12 cellular contexts compared by ENCODE assay signal in genomic region chr11:7485136-7485853, GRCh38. TPM values are rescaled to one million over a fixed set of nuclear protein-coding genes. Genes with fewer than 3 reads are reported as not detected.
DNase-seq lines count a peak whose midpoint lies in the region; ATAC-seq and TF ChIP-seq lines count a peak whose summit lies in the region.
"Had no signal": no experiment of that assay in that cellular context is flagged by ENCODE, and none has a peak within 500 bp of the region (broad histone marks: within the 10 kb centered on the region; RNA-seq: fewer than 3 reads in every experiment).

Gene OLFML1 (plus strand): TSS chr11:7485506. CDS start chr11:7485876, 370 bp downstream.

- in situ Hi-C loops in brain microvascular endothelial cell (cut with HindIII; ENCODE audit: low pct_ligation_motif_present, low sequenced_read_pairs): no loop called here

- intact Hi-C loops in body of pancreas (cut with DNase I): no loop called here
- intact Hi-C loops in left cardiac atrium (cut with DNase I): no loop called here

- H3K4me3 ChIP-seq in body of pancreas (no peak within 1 kb of the TSS), osteoblast (ENCODE audit: insufficient read depth, low read length) (peak within 1 kb of the TSS; percentile 7), brain microvascular endothelial cell (ENCODE audit: low read depth, low read length) (no peak within 1 kb of the TSS)

- ATAC-seq in body of pancreas (peak; percentile 31), left cardiac atrium (peak; percentile 45 to 72), GM21529 (IDR thresholded peaks at IDR 0.05; ENCODE audit: unreplicated experiment) (no peak)

- TF ChIP-seq CTCF in body of pancreas (IDR thresholded peaks at IDR 0.05) (no peak), osteoblast (IDR thresholded peaks at IDR 0.05; ENCODE audit: extremely low read depth, low read depth, low read length) (no peak), brain microvascular endothelial cell (IDR thresholded peaks at IDR 0.05; ENCODE audit: low read depth, low read length, missing control alignments) (no peak), GM10266 (IDR thresholded peaks at IDR 0.05; ENCODE audit: control insufficient read depth, insufficient read depth, low read depth, missing control alignments) (no peak)

- H3K79me2 ChIP-seq in osteoblast (ENCODE audit: insufficient read depth, low read length): no peaks in the 10 kb centered on the region

- H3K27ac ChIP-seq in body of pancreas (no peak within 1 kb of the TSS), osteoblast (ENCODE audit: low read depth, low read length) (no peak within 1 kb of the TSS), brain microvascular endothelial cell (no peak within 1 kb of the TSS)

- DNase-seq in body of pancreas (peak in 2 of 4 donors; percentile 6 to 8), left cardiac atrium (peak; percentile 29), osteoblast (ENCODE audit: insufficient read length, low spot score, missing footprints) (no peak), ureter (ENCODE audit: low spot score) (no peak), brain microvascular endothelial cell (no peak), GM10266 (ENCODE audit: extremely low spot score) (no peak)
- no peak for DNase-seq in activated CD8-positive, alpha-beta memory T cell treated with anti-CD3 and anti-CD28 coated beads, Interleukin-2, amount 50 U/mL, for 48 hours
- DNase-seq: activated B cell treated with CpG ODN at 0.5 μM for 24 hours; head of caudate nucleus; NCI-H526; stimulated activated CD4-positive, alpha-beta T cell treated with anti-CD3 and anti-CD28 coated beads, Interleukin-4, amount 100 ng/mL, for 24 hours had no signal

- no peaks in the 10 kb centered on the region for H3K9me3 ChIP-seq in body of pancreas
- no peaks in the 10 kb centered on the region for H3K9me3 ChIP-seq in osteoblast (ENCODE audit: low read depth, low read length)

- TF ChIP-seq POLR2A in body of pancreas (IDR thresholded peaks at IDR 0.05): no peak

- H3K27me3 ChIP-seq in body of pancreas (no peaks in the 10 kb centered on the region), osteoblast (ENCODE audit: insufficient read depth, low read length) (no peaks in the 10 kb centered on the region), brain microvascular endothelial cell (replicated peaks) (peaks cover 1% of the 10 kb centered on the region)

- H3K36me3 ChIP-seq in body of pancreas (replicated peaks in 1 of 2; ENCODE audit: insufficient read depth in 1 of 2, low read depth in 2 of 2): no peaks in the 10 kb centered on the region
- no peaks in the 10 kb centered on the region for H3K36me3 ChIP-seq in osteoblast (ENCODE audit: insufficient read depth, low read length)
- H3K36me3 ChIP-seq in brain microvascular endothelial cell (replicated peaks): no peaks in the 10 kb centered on the region

- WGBS in body of pancreas, 2 donors: 62 to 63% methylated on average over 4 to 10 of the region's 10 CpGs

- peaks cover 4% of the 10 kb centered on the region for H3K4me1 ChIP-seq in body of pancreas
- peaks cover 5% of the 10 kb centered on the region for H3K4me1 ChIP-seq in osteoblast (ENCODE audit: insufficient read depth, low read length)

- peak within 1 kb of the TSS; percentile 34 for H3K4me2 ChIP-seq in osteoblast (ENCODE audit: insufficient read depth, low read length)

- peak within 1 kb of the TSS; percentile 67 for H2AFZ ChIP-seq in osteoblast (ENCODE audit: low read length)

- no peaks in the 10 kb centered on the region for H4K20me1 ChIP-seq in osteoblast (ENCODE audit: insufficient read depth, low read length)

RNA-seq across cellular contexts. Expression of gene OLFML1, which starts in this region (rescaled TPM):
- total RNA-seq in body of pancreas: 1 to 10 TPM; 2.3 to 3.6 TPM
- 10 to 100 TPM in 1 of 2 donors, 1 to 10 TPM in 1; 6.7 to 16.5 TPM for total RNA-seq in left cardiac atrium
- total RNA-seq in osteoblast: 20.3 and 33.0 TPM in 2 replicates
- 13.6 TPM for total RNA-seq in ureter
- total RNA-seq: activated B cell treated with CpG ODN at 0.5 μM for 24 hours had no signal
